In genomic region chr1:82597620-82598019, GRCh38 we compare ENCODE assay signal across 18 cellular contexts.
DNase-seq lines count a peak whose midpoint lies in the region; ATAC-seq, FAIRE-seq and TF ChIP-seq lines count a peak whose summit lies in the region.
"Had no signal": no experiment of that assay in that cellular context is flagged by ENCODE, and none has a peak within 500 bp of the region (broad histone marks: within the 10 kb centered on the region; RNA-seq: fewer than 3 reads in every experiment).

No MANE protein-coding gene starts in this region.

- H3K4me1 ChIP-seq in astrocyte (ENCODE audit: insufficient read depth, low read length) (no peaks in the 10 kb centered on the region), fibroblast of lung (ENCODE audit: control insufficient read depth, extremely low read depth, insufficient read depth, low read length) (no peaks in the 10 kb centered on the region), mucosa of descending colon (ENCODE audit: low read depth) (no peaks in the 10 kb centered on the region)

- intact Hi-C loops in sciatic nerve (cut with DNase I) (no loop called here), mucosa of descending colon (cut with DNase I, micrococcal nuclease) (no loop called here)

- H3K36me3 ChIP-seq in astrocyte (ENCODE audit: insufficient read depth, low read length), result no peaks in the 10 kb centered on the region
- no peaks in the 10 kb centered on the region for H3K36me3 ChIP-seq in fibroblast of lung (ENCODE audit: control insufficient read depth, insufficient read depth, low read length)
- no peaks in the 10 kb centered on the region for H3K36me3 ChIP-seq in mucosa of descending colon (ENCODE audit: low read depth)

- no peaks in the 10 kb centered on the region for H3K36me3 Mint-ChIP-seq in astrocyte (ENCODE audit: low read depth, unreplicated experiment)
- H3K36me3 Mint-ChIP-seq: CD4-positive, CD25-positive, alpha-beta regulatory T cell had no signal

- no peaks in the 10 kb centered on the region for H3K79me2 ChIP-seq in astrocyte (ENCODE audit: insufficient read depth, low read length)
- no peaks in the 10 kb centered on the region for H3K79me2 ChIP-seq in fibroblast of lung (ENCODE audit: control insufficient read depth, insufficient read depth, low read length)

- ATAC-seq in sciatic nerve (peak; percentile 68), mucosa of descending colon (no peak)
- ATAC-seq: PC-3 had no signal

- H3K9ac ChIP-seq in astrocyte (ENCODE audit: low read length), result no peak overlapping the region
- no peak overlapping the region for H3K9ac ChIP-seq in fibroblast of lung (ENCODE audit: insufficient read depth, low read length)

- no peaks in the 10 kb centered on the region for H3K4me1 Mint-ChIP-seq in astrocyte (ENCODE audit: low read depth, unreplicated experiment)
- H3K4me1 Mint-ChIP-seq: CD4-positive, CD25-positive, alpha-beta regulatory T cell had no signal

- FAIRE-seq in astrocyte (lab: Jason Lieb, UNC), result no peak
- FAIRE-seq: A204.1 had no signal

- H3K4me2 ChIP-seq in astrocyte (ENCODE audit: low read length) (no peak overlapping the region), fibroblast of lung (ENCODE audit: extremely low read depth, insufficient read depth, low read length) (no peak overlapping the region)

- H3K27me3 Mint-ChIP-seq in astrocyte (ENCODE audit: low read depth, unreplicated experiment), result no peaks in the 10 kb centered on the region
- H3K27me3 Mint-ChIP-seq: CD4-positive, CD25-positive, alpha-beta regulatory T cell had no signal

- H2AFZ ChIP-seq in astrocyte (ENCODE audit: low read depth, low read length), result no peak overlapping the region
- H2AFZ ChIP-seq in fibroblast of lung (ENCODE audit: low read length), result no peak overlapping the region

- H3K9me3 ChIP-seq in astrocyte (ENCODE audit: insufficient read depth, low read depth, low read length), result no peaks in the 10 kb centered on the region
- no peaks in the 10 kb centered on the region for H3K9me3 ChIP-seq in fibroblast of lung (ENCODE audit: control insufficient read depth, insufficient read depth, low read depth, low read length)
- H3K9me3 ChIP-seq in mucosa of descending colon, result no peaks in the 10 kb centered on the region

- H3K27ac Mint-ChIP-seq in astrocyte (ENCODE audit: unreplicated experiment), result no peak overlapping the region
- H3K27ac Mint-ChIP-seq: CD4-positive, CD25-positive, alpha-beta regulatory T cell had no signal

- H3K4me3 Mint-ChIP-seq in astrocyte (ENCODE audit: unreplicated experiment), result no peak overlapping the region
- H3K4me3 Mint-ChIP-seq: CD4-positive, CD25-positive, alpha-beta regulatory T cell had no signal

- H3K27me3 ChIP-seq in astrocyte (ENCODE audit: insufficient read depth, low read length) (no peaks in the 10 kb centered on the region), fibroblast of lung (ENCODE audit: control insufficient read depth, insufficient read depth, low read length) (no peaks in the 10 kb centered on the region)

- H3K27ac ChIP-seq in astrocyte (ENCODE audit: low read depth, low read length), result no peak overlapping the region
- no peak overlapping the region for H3K27ac ChIP-seq in fibroblast of lung (ENCODE audit: insufficient read depth, low read length)

- no peaks in the 10 kb centered on the region for H3K9me3 Mint-ChIP-seq in astrocyte (ENCODE audit: unreplicated experiment)

- TF ChIP-seq CTCF in astrocyte (IDR thresholded peaks at IDR 0.05; ENCODE audit: insufficient read depth, low read depth, low read length), result no peak
- no peak for TF ChIP-seq CTCF in fibroblast of lung (conservative IDR thresholded peaks at IDR 0.05 in 1 of 2, IDR thresholded peaks at IDR 0.05 in 1 of 2; ENCODE audit: low read depth in 1 of 2, low read length in 2 of 2)
- TF ChIP-seq CTCF in mucosa of descending colon (IDR thresholded peaks at IDR 0.05), result no peak

- H3K4me3 ChIP-seq in astrocyte (ENCODE audit: insufficient read depth, low read depth, low read length) (no peak overlapping the region), fibroblast of lung (replicated peaks in 1 of 4; ENCODE audit: control extremely low read depth in 1 of 4, insufficient read depth in 1 of 4, low read depth in 3 of 4, low read length in 4 of 4) (no peak overlapping the region), mucosa of descending colon (no peak overlapping the region)

- H4K20me1 ChIP-seq in astrocyte (ENCODE audit: insufficient read depth, low read length) (no peaks in the 10 kb centered on the region), fibroblast of lung (ENCODE audit: control insufficient read depth, extremely low read depth, insufficient read depth, low read length) (no peaks in the 10 kb centered on the region)

- DNase-seq in EL, result peak; percentile 2
- peak; percentile 42 for DNase-seq in astrocyte (ENCODE audit: low read depth)
- peak; percentile 1 to 55 for DNase-seq in fibroblast of lung (ENCODE audit: low read depth in 2 of 2)
- DNase-seq in sciatic nerve (ENCODE audit: low spot score), result no peak
- DNase-seq in mucosa of descending colon, result no peak
- DNase-seq in KG1 (lab: John Stamatoyannopoulos, UW), result no peak
- no peak for DNase-seq in activated CD8-positive, alpha-beta memory T cell treated with anti-CD3 and anti-CD28 coated beads, Interleukin-2, amount 50 U/mL, for 4 hours
- DNase-seq: CD4-positive, CD25-positive, alpha-beta regulatory T cell; COR-L47; DMS53; GF-D8; NCI-H1694; NCI-H2081; NCI-H2171; PC-3; RPMI8226; SHP77 had no signal

Comparison
In these comparisons a context has a peak if more than half of its experiments do, and no peak if none do; other contexts are left out.
1. DNase-seq: peak in EL (single experiment), astrocyte (single experiment) and fibroblast of lung (2 of 2); none in sciatic nerve (single experiment), mucosa of descending colon (0 of 3), KG1 (single experiment) and activated CD8-positive, alpha-beta memory T cell treated with anti-CD3 and anti-CD28 coated beads, Interleukin-2, amount 50 U/mL, for 4 hours (single experiment).